ENCODE assay signal across 1 cellular context in genomic region chr4:16889945-16890344, GRCh38.
TF ChIP-seq lines count a peak whose summit lies in the region.

No MANE protein-coding gene starts in this region.

TF ChIP-seq in GM23338, 12 proteins besides CTCF, POLR2A, EP300 and RAD21 (continued from another document):
- TF ChIP-seq ZNF462 (CRISPR knock-in tag; IDR thresholded peaks at IDR 0.05), result no peak
